Comparison of ENCODE assay signal across 9 cellular contexts in genomic region chr19:3555653-3556422, GRCh38. TPM values are rescaled to one million over a fixed set of nuclear protein-coding genes. Genes with fewer than 3 reads are reported as not detected.
A peak's percentile ranks its signal among the peaks of the same experiment; 100 is the strongest.
DNase-seq lines count a peak whose midpoint lies in the region; ATAC-seq and TF ChIP-seq lines count a peak whose summit lies in the region.
"Had no signal": no experiment of that assay in that cellular context is flagged by ENCODE, and none has a peak within 500 bp of the region (broad histone marks: within the 10 kb centered on the region; RNA-seq: fewer than 3 reads in every experiment).

No MANE protein-coding gene starts in this region.

- peaks cover 3% of the 10 kb centered on the region; the same call in 1 of the 2 replicates for H3K36me3 ChIP-seq in RWPE2 (ENCODE audit: low read depth)
- peaks cover 0 to 2% (median 0%) of the 10 kb centered on the region in 3 donors for H3K36me3 ChIP-seq in esophagus squamous epithelium

- no peaks in the 10 kb centered on the region for H3K27me3 ChIP-seq in RWPE2 (ENCODE audit: insufficient read depth, poor library complexity, severe bottlenecking)
- H3K27me3 ChIP-seq in esophagus squamous epithelium = no peaks in the 10 kb centered on the region

- H3K4me1 ChIP-seq in RWPE2 (ENCODE audit: insufficient read depth, poor library complexity, severe bottlenecking) = peaks cover 4% of the 10 kb centered on the region
- H3K4me1 ChIP-seq in esophagus squamous epithelium = peaks cover 22 to 56% (median 25%) of the 10 kb centered on the region in 3 donors

- no peak for DNase-seq in RWPE2 (ENCODE audit: low spot score)
- no peak for DNase-seq in esophagus squamous epithelium (lab: John Stamatoyannopoulos, UW)
- no peak for DNase-seq in retinal pigment epithelial cell (ENCODE audit: low read depth)
- DNase-seq in midbrain (lab: John Stamatoyannopoulos, UW) = no peak
- DNase-seq in NCI-H524 (lab: John Stamatoyannopoulos, UW) = no peak
- DNase-seq: NCI-H1105 treated with DMSO at 0.1 percent for 48 hours had no signal

- intact Hi-C loops in esophagus squamous epithelium (cut with DNase I) = no loop called here

- H3K27ac ChIP-seq in RWPE2 (ENCODE audit: poor library complexity, severe bottlenecking) (no peak overlapping the region), esophagus squamous epithelium (peak overlapping the region in 3 of 4 donors; percentile 9 to 88 (median 77))

- peak overlapping the region; percentile 62; the same call in 1 of the 2 replicates for H3K4me3 ChIP-seq in GM08714 (ENCODE audit: low read length)
- H3K4me3 ChIP-seq in RWPE2 (ENCODE audit: severe bottlenecking) = peak overlapping the region; percentile 78
- peak overlapping the region; percentile 76 to 95 (median 76) for H3K4me3 ChIP-seq in esophagus squamous epithelium
- peak overlapping the region; percentile 74 for H3K4me3 ChIP-seq in retinal pigment epithelial cell (ENCODE audit: low read length)

- H3K9me3 ChIP-seq in RWPE2 (ENCODE audit: severe bottlenecking) (no peaks in the 10 kb centered on the region), esophagus squamous epithelium (no peaks in the 10 kb centered on the region)

- WGBS in esophagus squamous epithelium, 2 donors = 81% methylated on average over 8 of the region's 15 CpGs; no CpG with 5 or more reads in 1 of the 2 donors

- TF ChIP-seq CTCF in RWPE2 (IDR thresholded peaks at IDR 0.05; ENCODE audit: poor library complexity, severe bottlenecking) (no peak), esophagus squamous epithelium (IDR thresholded peaks at IDR 0.05) (no peak), retinal pigment epithelial cell (conservative IDR thresholded peaks at IDR 0.05; ENCODE audit: low read depth, low read length) (no peak)

- TF ChIP-seq POLR2A in esophagus squamous epithelium (IDR thresholded peaks at IDR 0.05) = no peak

- no peak for ATAC-seq in RWPE2 (ENCODE audit: low read depth)
- no peak for ATAC-seq in GM19463 (IDR thresholded peaks at IDR 0.05; ENCODE audit: unreplicated experiment)
- no peak for ATAC-seq in HG02970 (IDR thresholded peaks at IDR 0.05; ENCODE audit: low FRiP score, unreplicated experiment)

RNA-seq across cellular contexts. Expression of gene MFSD12, which starts 1.5 kb away (rescaled TPM):
- total RNA-seq in esophagus squamous epithelium = 10 to 100 TPM; 22.5 to 50.4 (median 37.3) TPM

RNA-seq across cellular contexts. Expression of gene TEKTIP1, which starts 16.9 kb away (rescaled TPM):
- total RNA-seq in esophagus squamous epithelium = under 1 TPM in 1 of 4 donors, not detected in 3; 0.95 TPM

RNA-seq across cellular contexts. Expression of gene HMG20B, which starts 16.9 kb away (rescaled TPM):
- total RNA-seq in esophagus squamous epithelium = 10 to 100 TPM; 56.1 to 77.6 (median 76.9) TPM

RNA-seq across cellular contexts. Expression of gene GIPC3, which starts 29.4 kb away (rescaled TPM):
- under 1 TPM; 0.18 to 0.76 (median 0.22) TPM for total RNA-seq in esophagus squamous epithelium

RNA-seq across cellular contexts. Expression of gene FZR1, which starts 49.7 kb away (rescaled TPM):
- total RNA-seq in esophagus squamous epithelium = 10 to 100 TPM; 26.5 to 46.8 (median 27.2) TPM
